In the genomic region with DNA sequence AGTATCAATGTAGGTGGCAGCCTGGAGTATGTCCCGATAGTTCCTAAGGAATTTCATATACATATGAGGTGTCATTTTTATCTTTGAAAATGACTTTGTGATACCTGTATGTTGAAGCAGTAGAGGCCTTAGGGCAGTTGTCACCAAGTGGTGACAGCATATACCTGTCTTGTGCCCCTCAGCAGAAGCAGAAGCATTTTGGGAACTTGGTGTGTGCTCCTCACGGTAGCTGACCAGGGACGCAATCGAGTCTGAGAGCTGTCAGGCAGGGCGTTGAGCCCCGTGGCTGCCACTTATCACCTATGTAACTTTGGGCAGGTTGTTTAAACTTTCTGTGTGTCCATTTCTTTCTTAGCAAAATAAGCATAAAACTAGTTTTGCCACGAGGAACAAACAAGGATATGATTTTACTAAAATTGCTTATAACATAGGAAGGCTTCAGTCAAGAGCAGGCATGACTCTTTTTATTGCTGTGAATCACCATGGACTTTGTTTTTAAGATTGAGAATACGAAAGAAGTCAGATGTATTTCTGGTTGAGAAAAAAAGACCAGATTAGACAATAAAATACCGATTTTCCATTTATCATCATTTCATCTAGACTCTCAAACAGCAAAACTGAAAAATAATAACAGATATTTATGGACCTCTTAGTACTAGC, we compare ENCODE assay signal across 18 cellular contexts.
A peak's percentile ranks its signal among the peaks of the same experiment; 100 is the strongest.
DNase-seq lines count a peak whose midpoint lies in the region; ATAC-seq, FAIRE-seq and TF ChIP-seq lines count a peak whose summit lies in the region.
"Had no signal": no experiment of that assay in that cellular context is flagged by ENCODE, and none has a peak within 500 bp of the region (broad histone marks: within the 10 kb centered on the region; RNA-seq: fewer than 3 reads in every experiment).

No MANE protein-coding gene starts in this region.

- H3K36me3 Mint-ChIP-seq in activated CD8-positive, alpha-beta memory T cell treated with anti-CD3 and anti-CD28 coated beads, Interleukin-2, amount 10 ng/mL, durations not matched to agents 7 days and 5 days = no peaks in the 10 kb centered on the region
- H3K36me3 Mint-ChIP-seq in activated CD8-positive, alpha-beta T cell treated with anti-CD3 and anti-CD28 coated beads for 36 hours (ENCODE audit: low read depth) = no peaks in the 10 kb centered on the region
- H3K36me3 Mint-ChIP-seq in nephron progenitor cell (ENCODE audit: low read depth) = no peaks in the 10 kb centered on the region

- H3K79me2 ChIP-seq in osteoblast (ENCODE audit: insufficient read depth, low read length) = no peaks in the 10 kb centered on the region

- intact Hi-C loops in activated CD8-positive, alpha-beta T cell treated with anti-CD3 and anti-CD28 coated beads for 36 hours (cut with micrococcal nuclease) = no loop called here

- POLR2A ChIA-PET in activated CD8-positive, alpha-beta T cell treated with anti-CD3 and anti-CD28 coated beads for 36 hours (lab: Charles Lee) = no interaction called here

- TF ChIP-seq CTCF in activated CD8-positive, alpha-beta T cell treated with anti-CD3 and anti-CD28 coated beads for 36 hours (IDR thresholded peaks at IDR 0.05) = no peak
- TF ChIP-seq CTCF in osteoblast (IDR thresholded peaks at IDR 0.05; ENCODE audit: extremely low read depth, low read depth, low read length) = no peak
- TF ChIP-seq CTCF in nephron progenitor cell (IDR thresholded peaks at IDR 0.05) = no peak

- no peaks in the 10 kb centered on the region for H3K36me3 ChIP-seq in osteoblast (ENCODE audit: insufficient read depth, low read length)
- H3K36me3 ChIP-seq: MG63 had no signal

- H3K27ac ChIP-seq in osteoblast (ENCODE audit: low read depth, low read length) = no peak overlapping the region
- H3K27ac ChIP-seq: HL-60, KMS-11, PC-9 had no signal

- DNase-seq in activated CD8-positive, alpha-beta memory T cell treated with anti-CD3 and anti-CD28 coated beads, Interleukin-2, amount 10 ng/mL, durations not matched to agents 7 days and 5 days = no peak
- no peak for DNase-seq in activated CD8-positive, alpha-beta memory T cell treated with anti-CD3 and anti-CD28 coated beads, Interleukin-2, amount 50 U/mL, for 4 hours
- DNase-seq in HTR-8/SVneo (ENCODE audit: insufficient read length, low spot score) = no peak
- peak; percentile 12 for DNase-seq in activated CD8-positive, alpha-beta T cell treated with anti-CD3 and anti-CD28 coated beads for 36 hours
- no peak for DNase-seq in osteoblast (ENCODE audit: insufficient read length, low spot score, missing footprints)
- DNase-seq in nephron progenitor cell = no peak
- DNase-seq: AML-193, Calu3, DMS79, MG63, NCI-H187 treated with DMSO at 0.1 percent for 48 hours, NCI-H2171, NCI-H510A, PC-9 had no signal

- peak overlapping the region; percentile 63 for H2AFZ ChIP-seq in osteoblast (ENCODE audit: low read length)
- H2AFZ ChIP-seq: PC-9 had no signal

- peak overlapping the region; percentile 11 for H3K4me2 ChIP-seq in osteoblast (ENCODE audit: insufficient read depth, low read length)
- H3K4me2 ChIP-seq: KMS-11, PC-9 had no signal

- no peaks in the 10 kb centered on the region for H4K20me1 ChIP-seq in osteoblast (ENCODE audit: insufficient read depth, low read length)

- CTCF ChIA-PET in activated CD8-positive, alpha-beta memory T cell treated with anti-CD3 and anti-CD28 coated beads, Interleukin-2, amount 10 ng/mL, durations not matched to agents 7 days and 5 days (lab: Charles Lee) = no interaction called here
- CTCF ChIA-PET in activated CD8-positive, alpha-beta T cell treated with anti-CD3 and anti-CD28 coated beads for 36 hours (lab: Charles Lee) = interaction anchor here (0.6 to 1.6 kb wide), 2 partner anchors 427 to 550 kb away, joined by 3 to 4 read pairs; no protein-coding TSS in a partner anchor

- H3K27me3 Mint-ChIP-seq in activated CD8-positive, alpha-beta memory T cell treated with anti-CD3 and anti-CD28 coated beads, Interleukin-2, amount 10 ng/mL, durations not matched to agents 7 days and 5 days = peaks cover 4% of the 10 kb centered on the region
- peaks cover 3% of the 10 kb centered on the region for H3K27me3 Mint-ChIP-seq in activated CD8-positive, alpha-beta T cell treated with anti-CD3 and anti-CD28 coated beads for 36 hours
- peaks cover 3% of the 10 kb centered on the region for H3K27me3 Mint-ChIP-seq in nephron progenitor cell (ENCODE audit: low read depth, poor library complexity)

- peak; percentile 42 for FAIRE-seq in HTR-8/SVneo (lab: Jason Lieb, UNC)
- FAIRE-seq: GM12892 had no signal

- H3K27ac Mint-ChIP-seq in activated CD8-positive, alpha-beta memory T cell treated with anti-CD3 and anti-CD28 coated beads, Interleukin-2, amount 10 ng/mL, durations not matched to agents 7 days and 5 days = no peak overlapping the region
- no peak overlapping the region for H3K27ac Mint-ChIP-seq in activated CD8-positive, alpha-beta T cell treated with anti-CD3 and anti-CD28 coated beads for 36 hours
- H3K27ac Mint-ChIP-seq in nephron progenitor cell = no peak overlapping the region

- no peak overlapping the region for H3K4me3 ChIP-seq in osteoblast (ENCODE audit: insufficient read depth, low read length)
- H3K4me3 ChIP-seq: MG63, PC-9 had no signal

- H3K27me3 ChIP-seq in osteoblast (ENCODE audit: insufficient read depth, low read length) = no peaks in the 10 kb centered on the region
- H3K27me3 ChIP-seq: MG63 had no signal

- ATAC-seq in activated CD8-positive, alpha-beta memory T cell treated with anti-CD3 and anti-CD28 coated beads, Interleukin-2, amount 10 ng/mL, durations not matched to agents 7 days and 5 days = peak; percentile 29
- ATAC-seq in activated CD8-positive, alpha-beta T cell treated with anti-CD3 and anti-CD28 coated beads for 36 hours = peak; percentile 35
- ATAC-seq in HG02610 (IDR thresholded peaks at IDR 0.05; ENCODE audit: unreplicated experiment) = no peak

- no peak overlapping the region for H3K4me3 Mint-ChIP-seq in activated CD8-positive, alpha-beta memory T cell treated with anti-CD3 and anti-CD28 coated beads, Interleukin-2, amount 10 ng/mL, durations not matched to agents 7 days and 5 days
- H3K4me3 Mint-ChIP-seq in activated CD8-positive, alpha-beta T cell treated with anti-CD3 and anti-CD28 coated beads for 36 hours = no peak overlapping the region
- H3K4me3 Mint-ChIP-seq in nephron progenitor cell = no peak overlapping the region

- H3K9me3 ChIP-seq in osteoblast (ENCODE audit: low read depth, low read length) = no peaks in the 10 kb centered on the region
- H3K9me3 ChIP-seq: MG63 had no signal

- no peaks in the 10 kb centered on the region for H3K4me1 Mint-ChIP-seq in activated CD8-positive, alpha-beta memory T cell treated with anti-CD3 and anti-CD28 coated beads, Interleukin-2, amount 10 ng/mL, durations not matched to agents 7 days and 5 days
- H3K4me1 Mint-ChIP-seq in activated CD8-positive, alpha-beta T cell treated with anti-CD3 and anti-CD28 coated beads for 36 hours (ENCODE audit: low read depth) = no peaks in the 10 kb centered on the region
- H3K4me1 Mint-ChIP-seq in nephron progenitor cell = peaks cover 4% of the 10 kb centered on the region

- no peaks in the 10 kb centered on the region for H3K9me3 Mint-ChIP-seq in activated CD8-positive, alpha-beta memory T cell treated with anti-CD3 and anti-CD28 coated beads, Interleukin-2, amount 10 ng/mL, durations not matched to agents 7 days and 5 days (ENCODE audit: low read depth)
- no peaks in the 10 kb centered on the region for H3K9me3 Mint-ChIP-seq in activated CD8-positive, alpha-beta T cell treated with anti-CD3 and anti-CD28 coated beads for 36 hours
- H3K9me3 Mint-ChIP-seq in nephron progenitor cell = no peaks in the 10 kb centered on the region

- no peaks in the 10 kb centered on the region for H3K4me1 ChIP-seq in osteoblast (ENCODE audit: insufficient read depth, low read length)
